Comparison of ENCODE assay signal across 12 cellular contexts in the genomic region with DNA sequence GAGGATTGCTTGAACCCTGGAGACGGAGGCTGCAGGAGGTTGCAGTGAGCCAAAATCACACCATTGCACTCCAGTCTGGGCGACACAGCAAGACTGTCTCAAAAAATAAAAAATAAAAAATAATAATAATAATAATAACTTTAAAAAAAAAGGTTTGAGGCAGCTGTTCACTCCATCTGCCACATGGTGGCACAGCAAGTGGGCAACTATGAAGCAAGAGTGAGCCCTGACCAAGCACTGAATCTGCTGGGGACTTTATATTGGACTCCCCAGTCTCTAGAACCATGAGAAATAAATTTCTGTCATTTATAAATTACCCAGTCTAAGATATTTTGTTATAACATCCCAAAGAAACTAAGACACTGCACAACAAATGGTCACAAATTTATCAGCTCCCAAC. TPM values are rescaled to one million over a fixed set of nuclear protein-coding genes. Genes with fewer than 3 reads are reported as not detected.
DNase-seq lines count a peak whose midpoint lies in the region; ATAC-seq and TF ChIP-seq lines count a peak whose summit lies in the region.
"Had no signal": no experiment of that assay in that cellular context is flagged by ENCODE, and none has a peak within 500 bp of the region (broad histone marks: within the 10 kb centered on the region; RNA-seq: fewer than 3 reads in every experiment).

No MANE protein-coding gene starts in this region.

- no peak for TF ChIP-seq CTCF in CD4-positive, alpha-beta T cell (IDR thresholded peaks at IDR 0.05)
- TF ChIP-seq CTCF in LNCAP (IDR thresholded peaks at IDR 0.05), result peak; percentile 37; the same call in 1 of the 2 replicates
- peak; percentile 31 for TF ChIP-seq CTCF in colonic mucosa (IDR thresholded peaks at IDR 0.05)
- TF ChIP-seq CTCF in nephron progenitor cell (IDR thresholded peaks at IDR 0.05), result peak; percentile 14

- no peak overlapping the region for H3K27ac Mint-ChIP-seq in CD4-positive, alpha-beta T cell
- H3K27ac Mint-ChIP-seq in nephron progenitor cell, result no peak overlapping the region

- TF ChIP-seq POLR2A in GM18505 (IDR thresholded peaks at IDR 0.05; ENCODE audit: borderline replicate concordance, extremely low read depth, insufficient read depth, insufficient read length), result no peak

- H3K27ac ChIP-seq in CD4-positive, alpha-beta T cell (ENCODE audit: low read depth, low read length), result no peak overlapping the region
- H3K27ac ChIP-seq in colonic mucosa, result no peak overlapping the region
- H3K27ac ChIP-seq in effector memory CD4-positive, alpha-beta T cell (ENCODE audit: insufficient read depth, low read length, poor library complexity, severe bottlenecking), result no peak overlapping the region

- peaks cover 22% of the 10 kb centered on the region for H3K36me3 Mint-ChIP-seq in CD4-positive, alpha-beta T cell (ENCODE audit: low read depth)
- H3K36me3 Mint-ChIP-seq in nephron progenitor cell (ENCODE audit: low read depth), result peaks cover 30% of the 10 kb centered on the region

- H3K27me3 ChIP-seq in CD4-positive, alpha-beta T cell (ENCODE audit: control insufficient read depth, insufficient read depth, low read length), result no peaks in the 10 kb centered on the region
- no peaks in the 10 kb centered on the region for H3K27me3 ChIP-seq in colonic mucosa
- no peaks in the 10 kb centered on the region for H3K27me3 ChIP-seq in effector memory CD4-positive, alpha-beta T cell (replicated peaks; ENCODE audit: control insufficient read depth, insufficient read depth, low read length, poor library complexity, severe bottlenecking)

- H3K4me1 ChIP-seq in colonic mucosa, result no peaks in the 10 kb centered on the region
- no peaks in the 10 kb centered on the region for H3K4me1 ChIP-seq in effector memory CD4-positive, alpha-beta T cell (ENCODE audit: control insufficient read depth, insufficient read depth, low read length, poor library complexity, severe bottlenecking)

- POLR2A ChIA-PET in CD4-positive, alpha-beta T cell (lab: Charles Lee), result interaction anchor here (1.4 to 2.1 kb wide), 2 partner anchors 14 to 15 kb away, joined by 6 to 8 read pairs; no protein-coding TSS in a partner anchor

- intact Hi-C loops in CD4-positive, alpha-beta T cell (cut with DNase I, micrococcal nuclease), result no loop called here
- intact Hi-C loops in colonic mucosa (cut with DNase I), result no loop called here

- no peak overlapping the region for H3K4me3 ChIP-seq in colonic mucosa
- no peak overlapping the region for H3K4me3 ChIP-seq in effector memory CD4-positive, alpha-beta T cell (ENCODE audit: insufficient read depth, low read depth, low read length, poor library complexity, severe bottlenecking)

- H3K9me3 Mint-ChIP-seq in CD4-positive, alpha-beta T cell, result no peaks in the 10 kb centered on the region
- no peaks in the 10 kb centered on the region for H3K9me3 Mint-ChIP-seq in nephron progenitor cell

- H3K4me3 Mint-ChIP-seq in CD4-positive, alpha-beta T cell, result no peak overlapping the region
- H3K4me3 Mint-ChIP-seq in nephron progenitor cell, result no peak overlapping the region

- peaks cover 16% of the 10 kb centered on the region for H3K4me1 Mint-ChIP-seq in CD4-positive, alpha-beta T cell (ENCODE audit: low read depth)
- H3K4me1 Mint-ChIP-seq in nephron progenitor cell, result no peaks in the 10 kb centered on the region

- CTCF ChIA-PET in CD4-positive, alpha-beta T cell (lab: Charles Lee), result no interaction called here

- DNase-seq in CD4-positive, alpha-beta T cell, result no peak
- DNase-seq in colonic mucosa, result no peak
- DNase-seq in nephron progenitor cell, result no peak
- DNase-seq in effector memory CD4-positive, alpha-beta T cell, result no peak
- DNase-seq in GOT3 (lab: John Stamatoyannopoulos, UW), result no peak
- DNase-seq: activated CD4-positive, CD25-positive, alpha-beta regulatory T cell; aorta; midbrain; NCI-H2107 had no signal

- H3K9ac ChIP-seq in colonic mucosa (ENCODE audit: low read depth in 2 of 2, low read length in 2 of 2), result no peak overlapping the region

- H3K9me3 ChIP-seq in CD4-positive, alpha-beta T cell (ENCODE audit: control insufficient read depth, low read length), result no peaks in the 10 kb centered on the region
- no peaks in the 10 kb centered on the region for H3K9me3 ChIP-seq in colonic mucosa
- H3K9me3 ChIP-seq in effector memory CD4-positive, alpha-beta T cell (ENCODE audit: control insufficient read depth, low read length), result no peaks in the 10 kb centered on the region

- peak; percentile 44 for ATAC-seq in CD4-positive, alpha-beta T cell (ENCODE audit: poor library complexity)
- ATAC-seq in GM19324 (IDR thresholded peaks at IDR 0.05; ENCODE audit: low FRiP score, unreplicated experiment) (no peak), GM18505 (IDR thresholded peaks at IDR 0.05; ENCODE audit: unreplicated experiment) (no peak)

- H3K27me3 Mint-ChIP-seq in CD4-positive, alpha-beta T cell, result no peaks in the 10 kb centered on the region
- peaks cover 4% of the 10 kb centered on the region for H3K27me3 Mint-ChIP-seq in nephron progenitor cell (ENCODE audit: low read depth, poor library complexity)

- no peaks in the 10 kb centered on the region for H3K36me3 ChIP-seq in colonic mucosa
- no peaks in the 10 kb centered on the region for H3K36me3 ChIP-seq in effector memory CD4-positive, alpha-beta T cell (ENCODE audit: control insufficient read depth, insufficient read depth, low read length)

RNA-seq across cellular contexts. Expression of a gene that starts 14.6 kb away (rescaled TPM):
- 10 to 100 TPM; 68.0 to 76.5 TPM for total RNA-seq in CD4-positive, alpha-beta T cell
- total RNA-seq in colonic mucosa, result 100 to 1,000 TPM; 152 to 187 TPM

RNA-seq across cellular contexts. Expression of a gene that starts 14.8 kb away (rescaled TPM):
- 10 to 100 TPM; 85.9 to 90.4 TPM for total RNA-seq in CD4-positive, alpha-beta T cell
- 10 to 100 TPM; 20.3 to 44.5 TPM for total RNA-seq in colonic mucosa

RNA-seq across cellular contexts. Expression of a gene that starts 55.6 kb away (rescaled TPM):
- total RNA-seq in CD4-positive, alpha-beta T cell, result not detected
- 1 to 10 TPM in 1 of 2 donors, under 1 TPM in 1; 0.67 to 2.4 TPM for total RNA-seq in colonic mucosa
- total RNA-seq: aorta had no signal
